Comparison of ENCODE assay signal across 10 cellular contexts in genomic region chr22:38455063-38455529, GRCh38. TPM values are rescaled to one million over a fixed set of nuclear protein-coding genes. Genes with fewer than 3 reads are reported as not detected.
DNase-seq lines count a peak whose midpoint lies in the region; ATAC-seq and TF ChIP-seq lines count a peak whose summit lies in the region.
"Had no signal": no experiment of that assay in that cellular context is flagged by ENCODE, and none has a peak within 500 bp of the region (broad histone marks: within the 10 kb centered on the region; RNA-seq: fewer than 3 reads in every experiment).

Gene KCNJ4, minus strand, starts transcription at chr22:38455199. Its CDS starts 27,067 bp downstream, at chr22:38428132.

- DNase-seq in ascending aorta (ENCODE audit: low spot score in 2 of 2) (no peak), C1 segment of cervical spinal cord (lab: John Stamatoyannopoulos, UW) (no peak), SW 1271 (lab: John Stamatoyannopoulos, UW) (no peak)
- no peak for DNase-seq in stimulated activated naive CD8-positive, alpha-beta T cell treated with anti-CD3 and anti-CD28 coated beads, Interleukin-15, amount 100 ng/mL, for 72 hours
- DNase-seq: activated CD8-positive, alpha-beta memory T cell treated with anti-CD3 and anti-CD28 coated beads, Interleukin-2, amount 50 U/mL, for 4 hours had no signal

- intact Hi-C loops in ascending aorta (cut with DNase I) = no loop called here

- H3K27ac ChIP-seq in HUES48 (ENCODE audit: low read depth, low read length) (no peak within 1 kb of the TSS), ascending aorta (no peak within 1 kb of the TSS)

- peak; percentile 17 for ATAC-seq in stimulated activated naive CD8-positive, alpha-beta T cell treated with anti-CD3 and anti-CD28 coated beads, Interleukin-15, amount 100 ng/mL, for 72 hours
- ATAC-seq in HG03280 (IDR thresholded peaks at IDR 0.05; ENCODE audit: unreplicated experiment) = no peak

- peaks cover 88% of the 10 kb centered on the region for H3K27me3 Mint-ChIP-seq in stimulated activated naive CD8-positive, alpha-beta T cell treated with anti-CD3 and anti-CD28 coated beads, Interleukin-15, amount 100 ng/mL, for 72 hours

- no peak for TF ChIP-seq CTCF in ascending aorta (IDR thresholded peaks at IDR 0.05)

- no peaks in the 10 kb centered on the region for H3K9me3 Mint-ChIP-seq in stimulated activated naive CD8-positive, alpha-beta T cell treated with anti-CD3 and anti-CD28 coated beads, Interleukin-15, amount 100 ng/mL, for 72 hours

- peaks cover 19% of the 10 kb centered on the region for H3K4me1 Mint-ChIP-seq in stimulated activated naive CD8-positive, alpha-beta T cell treated with anti-CD3 and anti-CD28 coated beads, Interleukin-15, amount 100 ng/mL, for 72 hours

- H3K9me3 ChIP-seq in HUES48 (ENCODE audit: control insufficient read depth, insufficient read depth, low read length) = no peaks in the 10 kb centered on the region
- H3K9me3 ChIP-seq in ascending aorta = no peaks in the 10 kb centered on the region
- no peaks in the 10 kb centered on the region for H3K9me3 ChIP-seq in iPS-15b (ENCODE audit: control insufficient read depth, insufficient read depth, low read length)

- H3K4me3 Mint-ChIP-seq in stimulated activated naive CD8-positive, alpha-beta T cell treated with anti-CD3 and anti-CD28 coated beads, Interleukin-15, amount 100 ng/mL, for 72 hours = peak within 1 kb of the TSS; percentile 73 to 77

- no peaks in the 10 kb centered on the region for H3K36me3 ChIP-seq in HUES48 (ENCODE audit: control insufficient read depth, insufficient read depth, low read length)
- H3K36me3 ChIP-seq in ascending aorta = no peaks in the 10 kb centered on the region
- H3K36me3 ChIP-seq in iPS-15b (ENCODE audit: control insufficient read depth, insufficient read depth, low read length) = no peaks in the 10 kb centered on the region

- H3K4me1 ChIP-seq in HUES48 (ENCODE audit: control insufficient read depth, insufficient read depth, low read length) = peaks cover 6% of the 10 kb centered on the region; the same call in 1 of the 2 replicates
- H3K4me1 ChIP-seq in ascending aorta = peaks cover 8 to 10% of the 10 kb centered on the region in 2 donors
- no peaks in the 10 kb centered on the region for H3K4me1 ChIP-seq in iPS-15b (ENCODE audit: control insufficient read depth, insufficient read depth, low read length)

- H3K27me3 ChIP-seq in HUES48 (ENCODE audit: control insufficient read depth, insufficient read depth, low read length) = peaks cover 66% of the 10 kb centered on the region
- H3K27me3 ChIP-seq in ascending aorta = peaks cover 10% of the 10 kb centered on the region
- H3K27me3 ChIP-seq in iPS-15b (ENCODE audit: control insufficient read depth, insufficient read depth, low read length) = peaks cover 38% of the 10 kb centered on the region

- H3K4me3 ChIP-seq in HUES48 (ENCODE audit: low read depth, low read length) = peak within 1 kb of the TSS; percentile 56; the same call in 1 of the 2 replicates
- peak within 1 kb of the TSS; percentile 53 to 56 for H3K4me3 ChIP-seq in ascending aorta
- H3K4me3 ChIP-seq in iPS-15b (ENCODE audit: low read depth, low read length) = peak within 1 kb of the TSS; percentile 42

- no peak within 1 kb of the TSS for H3K9ac ChIP-seq in HUES48 (ENCODE audit: low read depth, low read length)
- no peak within 1 kb of the TSS for H3K9ac ChIP-seq in iPS-15b (ENCODE audit: low read depth, low read length)

- no peak within 1 kb of the TSS for H3K27ac Mint-ChIP-seq in stimulated activated naive CD8-positive, alpha-beta T cell treated with anti-CD3 and anti-CD28 coated beads, Interleukin-15, amount 100 ng/mL, for 72 hours

RNA-seq across cellular contexts. Expression of gene KCNJ4, which starts in this region (rescaled TPM):
- not detected for total RNA-seq in ascending aorta
- total RNA-seq: left lobe of liver, LHCN-M2 had no signal
